Comparison of ENCODE assay signal across 9 cellular contexts in genomic region chr19:49579193-49579592, GRCh38. TPM values are rescaled to one million over a fixed set of nuclear protein-coding genes. Genes with fewer than 3 reads are reported as not detected.
DNase-seq lines count a peak whose midpoint lies in the region; ATAC-seq and TF ChIP-seq lines count a peak whose summit lies in the region.
"Had no signal": no experiment of that assay in that cellular context is flagged by ENCODE, and none has a peak within 500 bp of the region (broad histone marks: within the 10 kb centered on the region; RNA-seq: fewer than 3 reads in every experiment).

No MANE protein-coding gene starts in this region.

- H3K36me3 Mint-ChIP-seq in CD4-positive, CD25-positive, alpha-beta regulatory T cell = peaks cover 8% of the 10 kb centered on the region
- no peaks in the 10 kb centered on the region for H3K36me3 Mint-ChIP-seq in naive B cell

- H3K36me3 ChIP-seq in CD4-positive, CD25-positive, alpha-beta regulatory T cell (ENCODE audit: control insufficient read depth, insufficient read depth, low read length) = peaks cover 24% of the 10 kb centered on the region
- H3K36me3 ChIP-seq in Karpas-422 (ENCODE audit: insufficient read depth, low read length) (peaks cover 10% of the 10 kb centered on the region; the same call in 1 of the 2 replicates), breast epithelium (no peaks in the 10 kb centered on the region)

- H3K4me2 ChIP-seq in Karpas-422 (ENCODE audit: low read depth, low read length, poor library complexity, severe bottlenecking) = peak overlapping the region; percentile 86

- intact Hi-C loops in breast epithelium (cut with DNase I; ENCODE audit: low total_unique reads) = no loop called here

- H2AFZ ChIP-seq in Karpas-422 (ENCODE audit: low read length) = no peak overlapping the region

- H3K9me3 ChIP-seq in CD4-positive, CD25-positive, alpha-beta regulatory T cell (ENCODE audit: control insufficient read depth in 2 of 2, low read length in 2 of 2) = no peaks in the 10 kb centered on the region
- no peaks in the 10 kb centered on the region for H3K9me3 ChIP-seq in Karpas-422 (ENCODE audit: low read length)
- no peaks in the 10 kb centered on the region for H3K9me3 ChIP-seq in breast epithelium

- peaks cover 28% of the 10 kb centered on the region for H3K4me1 ChIP-seq in CD4-positive, CD25-positive, alpha-beta regulatory T cell (ENCODE audit: control insufficient read depth, insufficient read depth, low read length, poor library complexity, severe bottlenecking)
- peaks cover 20% of the 10 kb centered on the region for H3K4me1 ChIP-seq in Karpas-422 (ENCODE audit: low read length)
- no peaks in the 10 kb centered on the region for H3K4me1 ChIP-seq in breast epithelium

- no peaks in the 10 kb centered on the region for H4K20me1 ChIP-seq in Karpas-422 (ENCODE audit: insufficient read depth, low read depth, low read length)

- no peak for DNase-seq in CD4-positive, CD25-positive, alpha-beta regulatory T cell
- no peak for DNase-seq in Karpas-422
- no peak for DNase-seq in breast epithelium (ENCODE audit: low spot score in 2 of 2)
- no peak for DNase-seq in naive B cell
- no peak for DNase-seq in MV-4-11 (lab: John Stamatoyannopoulos, UW)
- no peak for DNase-seq in stimulated activated CD8-positive, alpha-beta memory T cell treated with anti-CD3 and anti-CD28 coated beads, Interleukin-4, amount 100 ng/mL, for 48 hours
- DNase-seq in effector CD4-positive, alpha-beta T cell = no peak
- no peak for DNase-seq in GM19240 (ENCODE audit: insufficient read length, low spot score)
- DNase-seq: NCI-H1417 treated with DMSO at 0.1 percent for 48 hours had no signal

- H3K4me3 Mint-ChIP-seq in CD4-positive, CD25-positive, alpha-beta regulatory T cell = peak overlapping the region; percentile 88 to 97 (median 95)
- peak overlapping the region; percentile 9 to 95 (median 94) for H3K4me3 Mint-ChIP-seq in naive B cell

- peak overlapping the region; percentile 81 for H3K9ac ChIP-seq in Karpas-422 (ENCODE audit: low read length)

- no peaks in the 10 kb centered on the region for H3K27me3 ChIP-seq in CD4-positive, CD25-positive, alpha-beta regulatory T cell (ENCODE audit: control insufficient read depth, insufficient read depth, low read length)
- H3K27me3 ChIP-seq in Karpas-422 (ENCODE audit: low read length) (no peaks in the 10 kb centered on the region), breast epithelium (no peaks in the 10 kb centered on the region)

- H3K4me1 Mint-ChIP-seq in CD4-positive, CD25-positive, alpha-beta regulatory T cell = peaks cover 16 to 43% (median 28%) of the 10 kb centered on the region in 4 donors
- H3K4me1 Mint-ChIP-seq in naive B cell = peaks cover 17 to 34% (median 30%) of the 10 kb centered on the region in 3 donors

- ATAC-seq in CD4-positive, CD25-positive, alpha-beta regulatory T cell (ENCODE audit: low read depth in 2 of 2) = no peak
- ATAC-seq in naive B cell (ENCODE audit: low read depth in 2 of 2) = no peak

- TF ChIP-seq CTCF in breast epithelium (IDR thresholded peaks at IDR 0.05) = no peak

- H3K79me2 ChIP-seq in Karpas-422 (ENCODE audit: low read length) = peaks cover 47% of the 10 kb centered on the region

- H3K27ac ChIP-seq in CD4-positive, CD25-positive, alpha-beta regulatory T cell (ENCODE audit: insufficient read depth, low read length, poor library complexity, severe bottlenecking) = peak overlapping the region; percentile 15
- H3K27ac ChIP-seq in Karpas-422 (ENCODE audit: low read length) (no peak overlapping the region), breast epithelium (no peak overlapping the region)

- peak overlapping the region; percentile 94 for H3K4me3 ChIP-seq in CD4-positive, CD25-positive, alpha-beta regulatory T cell (ENCODE audit: low read depth, low read length)
- H3K4me3 ChIP-seq in Karpas-422 (ENCODE audit: low read length) = peak overlapping the region; percentile 80
- peak overlapping the region in 2 of 3 donors; percentile 67 to 73 for H3K4me3 ChIP-seq in breast epithelium

- TF ChIP-seq POLR2A in breast epithelium (IDR thresholded peaks at IDR 0.05) = no peak

- no peaks in the 10 kb centered on the region for H3K9me2 ChIP-seq in Karpas-422 (replicated peaks; ENCODE audit: insufficient read depth, low read length)

- peaks cover 0 to 1% (median 0%) of the 10 kb centered on the region in 7 donors for H3K9me3 Mint-ChIP-seq in CD4-positive, CD25-positive, alpha-beta regulatory T cell
- H3K9me3 Mint-ChIP-seq in naive B cell = no peaks in the 10 kb centered on the region

- no peaks in the 10 kb centered on the region for H3K27me3 Mint-ChIP-seq in CD4-positive, CD25-positive, alpha-beta regulatory T cell
- H3K27me3 Mint-ChIP-seq in naive B cell = no peaks in the 10 kb centered on the region

- peak overlapping the region; percentile 11 to 100 (median 92) for H3K27ac Mint-ChIP-seq in CD4-positive, CD25-positive, alpha-beta regulatory T cell
- H3K27ac Mint-ChIP-seq in naive B cell = peak overlapping the region in 1 of 6 donors; percentile 49

RNA-seq across cellular contexts. Expression of gene NOSIP, which starts 1.2 kb away (rescaled TPM):
- 124 TPM for total RNA-seq in CD4-positive, CD25-positive, alpha-beta regulatory T cell
- polyA plus RNA-seq in CD4-positive, CD25-positive, alpha-beta regulatory T cell = 100 to 1,000 TPM; 262 to 385 (median 285) TPM
- total RNA-seq in Karpas-422 (2014; rRNA removed; shearing (Covaris generic); ENCODE audit: low replicate concordance) = 68.5 and 136 TPM in 2 replicates
- 10 to 100 TPM; 54.7 to 60.0 (median 57.4) TPM for total RNA-seq in breast epithelium
- 100 to 1,000 TPM in 5 of 6 donors, 10 to 100 TPM in 1; 89.5 to 136 (median 113) TPM for polyA plus RNA-seq in naive B cell (ENCODE audit: low read depth in 6 of 6)

RNA-seq across cellular contexts. Expression of gene PRRG2, which starts 1.9 kb away (rescaled TPM):
- 0.84 TPM for total RNA-seq in CD4-positive, CD25-positive, alpha-beta regulatory T cell
- not detected for polyA plus RNA-seq in CD4-positive, CD25-positive, alpha-beta regulatory T cell
- total RNA-seq in Karpas-422 (2014; rRNA removed; shearing (Covaris generic); ENCODE audit: low replicate concordance) = 1.3 and 3.8 TPM in 2 replicates
- total RNA-seq in breast epithelium = 10 to 100 TPM in 2 of 3 donors, under 1 TPM in 1; 0.32 to 16.1 (median 10.2) TPM
- under 1 TPM in 5 of 6 donors, not detected in 1; 0.20 to 0.79 (median 0.62) TPM for polyA plus RNA-seq in naive B cell (ENCODE audit: low read depth in 6 of 6)

RNA-seq across cellular contexts. Expression of gene PRR12, which starts 11.8 kb away (rescaled TPM):
- 50.2 TPM for total RNA-seq in CD4-positive, CD25-positive, alpha-beta regulatory T cell
- under 1 TPM; 0.05 to 0.18 (median 0.16) TPM for polyA plus RNA-seq in CD4-positive, CD25-positive, alpha-beta regulatory T cell
- 8.7 and 12.8 TPM in 2 replicates for total RNA-seq in Karpas-422 (2014; rRNA removed; shearing (Covaris generic); ENCODE audit: low replicate concordance)
- total RNA-seq in breast epithelium = 1 to 10 TPM; 6.2 to 8.8 (median 6.3) TPM
- under 1 TPM; 0.09 to 0.77 (median 0.29) TPM for polyA plus RNA-seq in naive B cell (ENCODE audit: low read depth in 6 of 6)

RNA-seq across cellular contexts. Expression of gene RCN3, which starts 51.4 kb away (rescaled TPM):
- 3.6 TPM for total RNA-seq in CD4-positive, CD25-positive, alpha-beta regulatory T cell
- 1 to 10 TPM; 1.5 to 5.5 (median 2.5) TPM for polyA plus RNA-seq in CD4-positive, CD25-positive, alpha-beta regulatory T cell
- total RNA-seq in Karpas-422 (2014; rRNA removed; shearing (Covaris generic); ENCODE audit: low replicate concordance) = 0.22 TPM in 1 of 2 replicates, not detected in the other
- 10 to 100 TPM; 17.3 to 40.2 (median 34.7) TPM for total RNA-seq in breast epithelium
- under 1 TPM in 2 of 6 donors, not detected in 4; 0.17 to 0.43 TPM for polyA plus RNA-seq in naive B cell (ENCODE audit: low read depth in 6 of 6)
